ENCODE assay signal across 8 cellular contexts in the genomic region with DNA sequence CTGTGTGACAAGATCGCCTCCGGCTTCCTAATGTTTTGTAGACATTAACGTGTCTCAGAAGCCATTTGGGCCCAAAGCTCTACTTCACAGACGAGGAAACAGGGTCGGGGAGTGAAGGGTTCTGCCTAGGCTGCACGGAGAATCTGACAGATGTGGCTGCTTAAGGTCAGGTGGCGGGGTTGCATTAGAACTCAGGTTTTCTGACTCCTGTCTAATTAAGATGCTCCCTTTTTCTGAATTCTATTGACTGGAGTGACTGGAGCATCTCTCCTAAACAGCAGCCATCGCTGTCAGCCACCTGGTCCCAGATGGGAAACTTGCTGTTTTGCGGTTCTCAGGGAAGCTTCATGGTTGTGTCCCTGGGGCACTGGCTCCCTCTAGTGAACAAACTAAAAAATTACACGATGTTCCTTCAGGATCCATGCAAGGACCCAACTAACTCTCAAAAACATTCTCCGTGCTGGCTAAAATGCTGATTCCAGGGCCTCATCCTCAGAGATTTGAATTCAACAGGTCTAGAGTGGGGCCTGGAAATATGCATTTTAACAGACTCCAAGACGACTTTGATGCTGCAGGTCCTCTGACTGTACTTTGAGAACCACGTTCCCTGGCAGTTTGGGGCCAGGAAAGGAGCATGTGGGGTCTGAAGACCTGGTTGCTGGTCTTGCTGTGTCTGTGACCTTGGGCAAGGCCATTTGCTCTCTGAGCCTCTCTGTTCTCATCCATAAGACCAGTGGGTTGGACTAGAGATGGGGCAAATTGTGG.
DNase-seq lines count a peak whose midpoint lies in the region; ATAC-seq, FAIRE-seq and TF ChIP-seq lines count a peak whose summit lies in the region.

No MANE protein-coding gene starts in this region.

- H3K27ac ChIP-seq in upper lobe of right lung, result no peak overlapping the region

- H3K4me3 ChIP-seq in fibroblast of mammary gland (ENCODE audit: control insufficient read depth, low read depth, low read length) (no peak overlapping the region), upper lobe of right lung (no peak overlapping the region)

- H3K9me3 ChIP-seq in upper lobe of right lung, result no peaks in the 10 kb centered on the region

- H3K27ac Mint-ChIP-seq in natural killer cell, result no peak overlapping the region
- no peak overlapping the region for H3K27ac Mint-ChIP-seq in activated T-helper 2 cell treated with anti-CD3 and anti-CD28 coated beads, Interferon-gamma antibody, Interleukin-2, Interleukin-4, amounts not matched to agents 10 μg/mL and 5 μg/mL and 100 μg/mL, durations not matched to agents 14 hours and 24 hours and 36 hours

- DNase-seq in AG08395 (ENCODE audit: low spot score) (peak; percentile 89), GM18507 (ENCODE audit: extremely low spot score, insufficient read length, low read depth) (peak; percentile 58), NCI-H69 (lab: John Stamatoyannopoulos, UW) (peak; percentile 26), activated T-cell treated with anti-CD3 and anti-CD28 coated beads for 4 hours (peak; percentile 24), fibroblast of mammary gland (ENCODE audit: low read depth) (peak; percentile 65), natural killer cell (no peak), upper lobe of right lung (peak; percentile 47)
- DNase-seq in activated T-helper 2 cell treated with anti-CD3 and anti-CD28 coated beads, Interferon-gamma antibody, Interleukin-2, Interleukin-4, amounts not matched to agents 10 μg/mL and 5 μg/mL and 100 μg/mL, durations not matched to agents 14 hours and 24 hours and 36 hours (ENCODE audit: low spot score), result no peak

- no peaks in the 10 kb centered on the region for H3K4me1 ChIP-seq in upper lobe of right lung

- H3K4me3 Mint-ChIP-seq in natural killer cell, result no peak overlapping the region
- H3K4me3 Mint-ChIP-seq in activated T-helper 2 cell treated with anti-CD3 and anti-CD28 coated beads, Interferon-gamma antibody, Interleukin-2, Interleukin-4, amounts not matched to agents 10 μg/mL and 5 μg/mL and 100 μg/mL, durations not matched to agents 14 hours and 24 hours and 36 hours (ENCODE audit: low read depth), result no peak overlapping the region

- peaks cover 0 to 6% of the 10 kb centered on the region in 2 donors for H3K4me1 Mint-ChIP-seq in natural killer cell
- peaks cover 2% of the 10 kb centered on the region for H3K4me1 Mint-ChIP-seq in activated T-helper 2 cell treated with anti-CD3 and anti-CD28 coated beads, Interferon-gamma antibody, Interleukin-2, Interleukin-4, amounts not matched to agents 10 μg/mL and 5 μg/mL and 100 μg/mL, durations not matched to agents 14 hours and 24 hours and 36 hours (ENCODE audit: low read depth)

- H3K36me3 Mint-ChIP-seq in natural killer cell, result peaks cover 9% of the 10 kb centered on the region
- peaks cover 3% of the 10 kb centered on the region for H3K36me3 Mint-ChIP-seq in activated T-helper 2 cell treated with anti-CD3 and anti-CD28 coated beads, Interferon-gamma antibody, Interleukin-2, Interleukin-4, amounts not matched to agents 10 μg/mL and 5 μg/mL and 100 μg/mL, durations not matched to agents 14 hours and 24 hours and 36 hours (ENCODE audit: low read depth)

- ATAC-seq in natural killer cell, result peak; percentile 45 to 71 (median 56)
- ATAC-seq in upper lobe of right lung, result peak; percentile 78

- FAIRE-seq in GM18507 (lab: Jason Lieb, UNC), result peak; percentile 97

- intact Hi-C loops in natural killer cell (cut with micrococcal nuclease), result loop anchor here (1.0 to 2.0 kb wide), 2 partner anchors 30 to 195 kb away; no protein-coding TSS in a partner anchor
- intact Hi-C loops in upper lobe of right lung (cut with DNase I), result loop anchor here (5.0 kb wide), 1 partner anchor 194 kb away; no protein-coding TSS in a partner anchor
- intact Hi-C loops in activated T-helper 2 cell treated with anti-CD3 and anti-CD28 coated beads, Interferon-gamma antibody, Interleukin-2, Interleukin-4, amounts not matched to agents 10 μg/mL and 5 μg/mL and 100 μg/mL, durations not matched to agents 14 hours and 24 hours and 36 hours (cut with micrococcal nuclease), result loop anchor here (1.0 to 2.0 kb wide), 2 partner anchors 28 to 195 kb away; no protein-coding TSS in a partner anchor

- no peaks in the 10 kb centered on the region for H3K27me3 ChIP-seq in upper lobe of right lung

- H3K27me3 Mint-ChIP-seq in natural killer cell (ENCODE audit: low read depth in 2 of 2), result peaks cover 19 to 22% of the 10 kb centered on the region in 2 donors
- peaks cover 4% of the 10 kb centered on the region for H3K27me3 Mint-ChIP-seq in activated T-helper 2 cell treated with anti-CD3 and anti-CD28 coated beads, Interferon-gamma antibody, Interleukin-2, Interleukin-4, amounts not matched to agents 10 μg/mL and 5 μg/mL and 100 μg/mL, durations not matched to agents 14 hours and 24 hours and 36 hours (ENCODE audit: low read depth)

- H3K9me3 Mint-ChIP-seq in natural killer cell, result peaks cover 8% of the 10 kb centered on the region in 2 donors
- peaks cover 23% of the 10 kb centered on the region for H3K9me3 Mint-ChIP-seq in activated T-helper 2 cell treated with anti-CD3 and anti-CD28 coated beads, Interferon-gamma antibody, Interleukin-2, Interleukin-4, amounts not matched to agents 10 μg/mL and 5 μg/mL and 100 μg/mL, durations not matched to agents 14 hours and 24 hours and 36 hours

- TF ChIP-seq CTCF in fibroblast of mammary gland (conservative IDR thresholded peaks at IDR 0.05; ENCODE audit: control insufficient read depth, insufficient read depth, low read depth, low read length) (peak; percentile 75), natural killer cell (IDR thresholded peaks at IDR 0.05) (peak; percentile 78), upper lobe of right lung (IDR thresholded peaks at IDR 0.05) (peak; percentile 78)

- H3K36me3 ChIP-seq in upper lobe of right lung, result no peaks in the 10 kb centered on the region

Comparison
In these comparisons a context has a peak if more than half of its experiments do, and no peak if none do; other contexts are left out.
1. DNase-seq: peak in AG08395 (single experiment), GM18507 (single experiment), NCI-H69 (single experiment), activated T-cell treated with anti-CD3 and anti-CD28 coated beads for 4 hours (single experiment), fibroblast of mammary gland (single experiment) and upper lobe of right lung (single experiment); none in natural killer cell (single experiment) and activated T-helper 2 cell treated with anti-CD3 and anti-CD28 coated beads, Interferon-gamma antibody, Interleukin-2, Interleukin-4, amounts not matched to agents 10 μg/mL and 5 μg/mL and 100 μg/mL, durations not matched to agents 14 hours and 24 hours and 36 hours (single experiment).
2. Peak in every context shown above with its lines, with median percentiles within 50 percentile points of each other: CTCF ChIP-seq.